In genomic region chr17:78669975-78670518, GRCh38 we compare ENCODE assay signal across 21 cellular contexts.
A peak's percentile ranks its signal among the peaks of the same experiment; 100 is the strongest.
DNase-seq lines count a peak whose midpoint lies in the region; ATAC-seq and TF ChIP-seq lines count a peak whose summit lies in the region.
"Had no signal": no experiment of that assay in that cellular context is flagged by ENCODE, and none has a peak within 500 bp of the region (broad histone marks: within the 10 kb centered on the region; RNA-seq: fewer than 3 reads in every experiment).

No MANE protein-coding gene starts in this region.

- intact Hi-C loops in spleen (cut with DNase I; ENCODE audit: low total_unique reads), result no loop called here

- H3K4me1 ChIP-seq in foreskin keratinocyte (peaks cover 21% of the 10 kb centered on the region), spleen (peaks cover 17 to 23% (median 22%) of the 10 kb centered on the region in 6 donors)

- H3K36me3 Mint-ChIP-seq in activated CD4-positive, alpha-beta T cell treated with anti-CD3 and anti-CD28 coated beads, Interleukin-2, amount 10 ng/mL, durations not matched to agents 7 days and 5 days (ENCODE audit: low read depth), result peaks cover 52% of the 10 kb centered on the region
- H3K36me3 Mint-ChIP-seq in T-helper 17 cell (ENCODE audit: low read depth), result peaks cover 12% of the 10 kb centered on the region
- H3K36me3 Mint-ChIP-seq in T-cell, result peaks cover 33% of the 10 kb centered on the region

- H3K27me3 ChIP-seq in foreskin keratinocyte (no peaks in the 10 kb centered on the region), spleen (replicated peaks in 1 of 7) (no peaks in the 10 kb centered on the region)

- H3K27ac ChIP-seq in foreskin keratinocyte, result no peak overlapping the region
- H3K27ac ChIP-seq in spleen, result no peak overlapping the region
- H3K27ac ChIP-seq: psoas muscle had no signal

- TF ChIP-seq CTCF in foreskin keratinocyte (conservative IDR thresholded peaks at IDR 0.05) (no peak), spleen (IDR thresholded peaks at IDR 0.05 in 8 of 11, conservative IDR thresholded peaks at IDR 0.05 in 3 of 11) (no peak)

- H3K4me3 Mint-ChIP-seq in activated CD4-positive, alpha-beta T cell treated with anti-CD3 and anti-CD28 coated beads, Interleukin-2, amount 10 ng/mL, durations not matched to agents 7 days and 5 days, result no peak overlapping the region
- H3K4me3 Mint-ChIP-seq in T-helper 17 cell, result peak overlapping the region; percentile 76
- peak overlapping the region in 1 of 3 donors; percentile 47 for H3K4me3 Mint-ChIP-seq in T-cell
- H3K4me3 Mint-ChIP-seq: type B pancreatic cell had no signal

- DNase-seq in activated CD4-positive, alpha-beta T cell treated with anti-CD3 and anti-CD28 coated beads, Interleukin-2, amount 10 ng/mL, durations not matched to agents 7 days and 5 days, result no peak
- no peak for DNase-seq in activated CD4-positive, alpha-beta T cell treated with anti-CD3 and anti-CD28 coated beads, Interleukin-2, amount 50 U/mL, for 4 hours
- DNase-seq in T-helper 17 cell (no peak), foreskin keratinocyte (peak in 1 of 2 donors; percentile 32), spleen (peak; percentile 63), T-cell (no peak), DMS 273 (lab: John Stamatoyannopoulos, UW; ENCODE audit: unreplicated experiment) (no peak), DMS153 treated with DMSO at 0.1 percent for 48 hours (lab: John Stamatoyannopoulos, UW; ENCODE audit: unreplicated experiment) (no peak)
- DNase-seq: 8988T; activated CD4-positive, alpha-beta T cell treated with anti-CD3 and anti-CD28 coated beads for 48 hours; activated CD8-positive, alpha-beta memory T cell treated with anti-CD3 and anti-CD28 coated beads, Interleukin-2, amount 50 U/mL, for 4 hours; AML-193; midbrain; NCI-H1694; NCI-H748 treated with DMSO at 0.1 percent for 48 hours; psoas muscle; stimulated activated CD4-positive, alpha-beta T cell treated with anti-CD3 and anti-CD28 coated beads, Interleukin-2, amount 100 ng/mL, for 48 hours; stimulated activated naive CD8-positive, alpha-beta T cell treated with anti-CD3 and anti-CD28 coated beads, Interleukin-15, amount 100 ng/mL, for 72 hours had no signal

- peaks cover 0 to 62% (median 30%) of the 10 kb centered on the region in 6 donors for H3K36me3 ChIP-seq in spleen

- peaks cover 36% of the 10 kb centered on the region for H3K4me1 Mint-ChIP-seq in activated CD4-positive, alpha-beta T cell treated with anti-CD3 and anti-CD28 coated beads, Interleukin-2, amount 10 ng/mL, durations not matched to agents 7 days and 5 days
- peaks cover 55% of the 10 kb centered on the region for H3K4me1 Mint-ChIP-seq in T-helper 17 cell
- H3K4me1 Mint-ChIP-seq in T-cell, result peaks cover 34 to 43% (median 40%) of the 10 kb centered on the region in 3 donors

- 91 to 94% (median 92%) methylated on average over 20 to 23 of the region's 23 CpGs for WGBS in spleen, 5 donors

- H3K9me3 Mint-ChIP-seq in activated CD4-positive, alpha-beta T cell treated with anti-CD3 and anti-CD28 coated beads, Interleukin-2, amount 10 ng/mL, durations not matched to agents 7 days and 5 days, result no peaks in the 10 kb centered on the region
- no peaks in the 10 kb centered on the region for H3K9me3 Mint-ChIP-seq in T-cell
- H3K9me3 Mint-ChIP-seq: stimulated activated naive CD8-positive, alpha-beta T cell treated with anti-CD3 and anti-CD28 coated beads, Interleukin-15, amount 100 ng/mL, for 72 hours; type B pancreatic cell had no signal

- peak overlapping the region; percentile 14 for H3K27ac Mint-ChIP-seq in activated CD4-positive, alpha-beta T cell treated with anti-CD3 and anti-CD28 coated beads, Interleukin-2, amount 10 ng/mL, durations not matched to agents 7 days and 5 days
- peak overlapping the region; percentile 92 for H3K27ac Mint-ChIP-seq in T-helper 17 cell
- H3K27ac Mint-ChIP-seq in T-cell, result peak overlapping the region in 1 of 2 donors; percentile 41
- H3K27ac Mint-ChIP-seq: type B pancreatic cell had no signal

- no peaks in the 10 kb centered on the region for H3K27me3 Mint-ChIP-seq in activated CD4-positive, alpha-beta T cell treated with anti-CD3 and anti-CD28 coated beads, Interleukin-2, amount 10 ng/mL, durations not matched to agents 7 days and 5 days
- H3K27me3 Mint-ChIP-seq in T-helper 17 cell, result no peaks in the 10 kb centered on the region
- H3K27me3 Mint-ChIP-seq in T-cell, result no peaks in the 10 kb centered on the region
- H3K27me3 Mint-ChIP-seq: stimulated activated naive CD8-positive, alpha-beta T cell treated with anti-CD3 and anti-CD28 coated beads, Interleukin-15, amount 100 ng/mL, for 72 hours; type B pancreatic cell had no signal

- no peaks in the 10 kb centered on the region for H3K9me3 ChIP-seq in T-helper 17 cell (ENCODE audit: control insufficient read depth, low read length, poor library complexity, severe bottlenecking)
- no peaks in the 10 kb centered on the region for H3K9me3 ChIP-seq in spleen
- H3K9me3 ChIP-seq: psoas muscle had no signal

- POLR2A ChIA-PET in activated CD4-positive, alpha-beta T cell treated with anti-CD3 and anti-CD28 coated beads, Interleukin-2, amount 10 ng/mL, durations not matched to agents 7 days and 5 days (lab: Charles Lee), result no interaction called here
- POLR2A ChIA-PET in T-cell (lab: Charles Lee), result no interaction called here

- TF ChIP-seq POLR2A in spleen (IDR thresholded peaks at IDR 0.05), result no peak

- CTCF ChIA-PET in activated CD4-positive, alpha-beta T cell treated with anti-CD3 and anti-CD28 coated beads, Interleukin-2, amount 10 ng/mL, durations not matched to agents 7 days and 5 days (lab: Charles Lee), result interaction anchor here (0.9 to 1.3 kb wide), 2 partner anchors 9 to 246 kb away, joined by 3 read pairs; no protein-coding TSS in a partner anchor
- CTCF ChIA-PET in T-cell (lab: Charles Lee), result no interaction called here

- H3K4me3 ChIP-seq in spleen, result no peak overlapping the region
- H3K4me3 ChIP-seq: psoas muscle, skin epidermis had no signal

- ATAC-seq in T-helper 17 cell (no peak), foreskin keratinocyte (peak; percentile 9), T-cell (replicated peaks in 1 of 4) (no peak)
- ATAC-seq: Right ventricle myocardium inferior; stimulated activated naive CD8-positive, alpha-beta T cell treated with anti-CD3 and anti-CD28 coated beads, Interleukin-15, amount 100 ng/mL, for 72 hours had no signal
